18 cellular contexts compared by ENCODE assay signal in the genomic region with DNA sequence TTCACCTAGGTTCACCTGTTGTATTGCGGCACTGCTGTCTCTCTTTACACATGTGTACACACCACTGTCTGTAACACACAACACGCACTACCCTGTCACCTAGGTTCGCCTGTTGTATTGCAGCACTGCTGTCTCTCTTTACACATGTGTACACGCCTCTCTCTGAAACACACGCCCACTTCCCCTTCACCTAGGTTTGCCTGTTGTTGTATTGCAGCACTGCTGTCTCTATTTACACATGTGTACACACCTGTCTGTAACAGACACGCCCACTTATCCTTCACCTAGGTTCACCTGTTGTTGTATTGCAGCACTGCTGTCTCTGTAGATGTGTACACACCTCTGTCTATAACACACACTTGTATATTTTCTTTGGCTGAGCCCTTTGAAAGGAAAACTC. TPM values are rescaled to one million over a fixed set of nuclear protein-coding genes. Genes with fewer than 3 reads are reported as not detected.
DNase-seq lines count a peak whose midpoint lies in the region; TF ChIP-seq lines count a peak whose summit lies in the region.
"Had no signal": no experiment of that assay in that cellular context is flagged by ENCODE, and none has a peak within 500 bp of the region (broad histone marks: within the 10 kb centered on the region; RNA-seq: fewer than 3 reads in every experiment).

No MANE protein-coding gene starts in this region.

- H3K4me2 ChIP-seq in Karpas-422 (ENCODE audit: low read depth, low read length, poor library complexity, severe bottlenecking), result no peak overlapping the region

- no peak overlapping the region for H3K4me3 ChIP-seq in CD4-positive, alpha-beta memory T cell (ENCODE audit: low read length in 2 of 2)
- H3K4me3 ChIP-seq in Karpas-422 (ENCODE audit: low read length) (no peak overlapping the region), brain microvascular endothelial cell (ENCODE audit: low read depth, low read length) (no peak overlapping the region)
- H3K4me3 ChIP-seq: psoas muscle, skin epidermis had no signal

- no peaks in the 10 kb centered on the region for H3K9me2 ChIP-seq in Karpas-422 (replicated peaks; ENCODE audit: insufficient read depth, low read length)

- in situ Hi-C loops in brain microvascular endothelial cell (cut with HindIII; ENCODE audit: low pct_ligation_motif_present, low sequenced_read_pairs), result no loop called here

- H3K36me3 ChIP-seq in CD4-positive, alpha-beta memory T cell (ENCODE audit: insufficient read depth, low read length), result peaks cover 54% of the 10 kb centered on the region
- H3K36me3 ChIP-seq in Karpas-422 (ENCODE audit: insufficient read depth, low read length) (peaks cover 6% of the 10 kb centered on the region; the same call in 1 of the 2 replicates), brain microvascular endothelial cell (replicated peaks) (peaks cover 42% of the 10 kb centered on the region)

- H3K27me3 ChIP-seq in CD4-positive, alpha-beta memory T cell (ENCODE audit: insufficient read depth, low read length), result no peaks in the 10 kb centered on the region
- H3K27me3 ChIP-seq in Karpas-422 (ENCODE audit: low read length) (no peaks in the 10 kb centered on the region), brain microvascular endothelial cell (replicated peaks) (no peaks in the 10 kb centered on the region)

- H3K9me3 ChIP-seq in CD4-positive, alpha-beta memory T cell (ENCODE audit: control insufficient read depth in 1 of 2, low read length in 2 of 2), result no peaks in the 10 kb centered on the region
- no peaks in the 10 kb centered on the region for H3K9me3 ChIP-seq in Karpas-422 (ENCODE audit: low read length)
- H3K9me3 ChIP-seq: psoas muscle had no signal

- H2AFZ ChIP-seq in Karpas-422 (ENCODE audit: low read length), result no peak overlapping the region

- H3K27me3 Mint-ChIP-seq in CD4-positive, alpha-beta memory T cell, result no peaks in the 10 kb centered on the region
- H3K27me3 Mint-ChIP-seq in glutamatergic neuron (ENCODE audit: unreplicated experiment), result peaks cover 2% of the 10 kb centered on the region
- H3K27me3 Mint-ChIP-seq: activated CD4-positive, alpha-beta memory T cell treated with anti-CD3 and anti-CD28 coated beads, Interleukin-2, amount 10 ng/mL, durations not matched to agents 7 days and 5 days; activated naive CD8-positive, alpha-beta T cell treated with anti-CD3 and anti-CD28 coated beads, Interleukin-2, amount 10 ng/mL, durations not matched to agents 7 days and 5 days had no signal

- H3K9ac ChIP-seq in Karpas-422 (ENCODE audit: low read length), result no peak overlapping the region

- H4K20me1 ChIP-seq in Karpas-422 (ENCODE audit: insufficient read depth, low read depth, low read length), result no peaks in the 10 kb centered on the region; the same call in 1 of the 2 replicates

- CTCF ChIA-PET in CD4-positive, alpha-beta memory T cell (lab: Charles Lee; ENCODE audit: partially characterized antibody), result no interaction called here

- H3K4me1 Mint-ChIP-seq in CD4-positive, alpha-beta memory T cell, result peaks cover 18 to 31% (median 27%) of the 10 kb centered on the region in 4 donors
- peaks cover 12% of the 10 kb centered on the region for H3K4me1 Mint-ChIP-seq in glutamatergic neuron (ENCODE audit: low read depth, unreplicated experiment)

- peaks cover 8% of the 10 kb centered on the region for H3K79me2 ChIP-seq in Karpas-422 (ENCODE audit: low read length)

- POLR2A ChIA-PET in CD4-positive, alpha-beta memory T cell (lab: Charles Lee; ENCODE audit: partially characterized antibody), result no interaction called here

- no peak overlapping the region for H3K4me3 Mint-ChIP-seq in CD4-positive, alpha-beta memory T cell
- no peak overlapping the region for H3K4me3 Mint-ChIP-seq in glutamatergic neuron (ENCODE audit: unreplicated experiment)
- H3K4me3 Mint-ChIP-seq: activated CD4-positive, alpha-beta memory T cell treated with anti-CD3 and anti-CD28 coated beads, Interleukin-2, amount 10 ng/mL, durations not matched to agents 7 days and 5 days; activated naive CD8-positive, alpha-beta T cell treated with anti-CD3 and anti-CD28 coated beads, Interleukin-2, amount 10 ng/mL, durations not matched to agents 7 days and 5 days; activated T-helper 1 cell treated with anti-CD3 and anti-CD28 coated beads, Interleukin-12 subunit alpha, Interleukin-12 subunit beta, Interleukin-2, Interleukin-4 antibody, amounts not matched to agents 30 ng/mL and 10 ng/mL and 1 ng/mL, durations not matched to agents 14 hours and 24 hours and 36 hours; neural crest cell; WTC11 had no signal

- H3K4me1 ChIP-seq in CD4-positive, alpha-beta memory T cell (ENCODE audit: insufficient read depth, low read length), result peaks cover 19% of the 10 kb centered on the region
- H3K4me1 ChIP-seq in Karpas-422 (ENCODE audit: low read length), result no peaks in the 10 kb centered on the region
- H3K4me1 ChIP-seq: psoas muscle had no signal

- no peak for TF ChIP-seq CTCF in glutamatergic neuron (IDR thresholded peaks at IDR 0.05; ENCODE audit: partially characterized antibody, unreplicated experiment)
- no peak for TF ChIP-seq CTCF in brain microvascular endothelial cell (IDR thresholded peaks at IDR 0.05; ENCODE audit: low read depth, low read length, missing control alignments)

- H3K9me3 Mint-ChIP-seq in CD4-positive, alpha-beta memory T cell, result no peaks in the 10 kb centered on the region
- H3K9me3 Mint-ChIP-seq in glutamatergic neuron (ENCODE audit: unreplicated experiment), result peaks cover 11% of the 10 kb centered on the region
- H3K9me3 Mint-ChIP-seq: activated CD4-positive, alpha-beta memory T cell treated with anti-CD3 and anti-CD28 coated beads, Interleukin-2, amount 10 ng/mL, durations not matched to agents 7 days and 5 days; activated naive CD8-positive, alpha-beta T cell treated with anti-CD3 and anti-CD28 coated beads, Interleukin-2, amount 10 ng/mL, durations not matched to agents 7 days and 5 days; activated T-helper 1 cell treated with anti-CD3 and anti-CD28 coated beads, Interleukin-12 subunit alpha, Interleukin-12 subunit beta, Interleukin-2, Interleukin-4 antibody, amounts not matched to agents 30 ng/mL and 10 ng/mL and 1 ng/mL, durations not matched to agents 14 hours and 24 hours and 36 hours; neural crest cell; WTC11 had no signal

- DNase-seq in CD4-positive, alpha-beta memory T cell, result no peak
- DNase-seq in COLO668 (lab: John Stamatoyannopoulos, UW; ENCODE audit: unreplicated experiment), result peak; percentile 61
- DNase-seq in NCI-H748 treated with DMSO at 0.1 percent for 48 hours (lab: John Stamatoyannopoulos, UW), result peak; percentile 54
- DNase-seq in glutamatergic neuron, result no peak
- no peak for DNase-seq in SHP77 treated with DMSO at 0.1 percent for 48 hours (lab: John Stamatoyannopoulos, UW)
- no peak for DNase-seq in HuH-7 (ENCODE audit: low spot score)
- no peak for DNase-seq in Karpas-422
- DNase-seq in brain microvascular endothelial cell, result no peak
- DNase-seq: activated CD4-positive, alpha-beta memory T cell treated with anti-CD3 and anti-CD28 coated beads, Interleukin-2, amount 10 ng/mL, durations not matched to agents 7 days and 5 days; activated naive CD8-positive, alpha-beta T cell treated with anti-CD3 and anti-CD28 coated beads, Interleukin-2, amount 10 ng/mL, durations not matched to agents 7 days and 5 days; GF-D8; NCI-H1930; psoas muscle; stimulated activated CD4-positive, alpha-beta T cell treated with anti-CD3 and anti-CD28 coated beads, Interleukin-4, amount 100 ng/mL, for 1 hour had no signal

- intact Hi-C loops in CD4-positive, alpha-beta memory T cell (cut with micrococcal nuclease), result no loop called here

- H3K27ac Mint-ChIP-seq in CD4-positive, alpha-beta memory T cell, result peak overlapping the region in 6 of 7 donors; percentile 2 to 75 (median 48)
- peak overlapping the region; percentile 15 for H3K27ac Mint-ChIP-seq in glutamatergic neuron (ENCODE audit: unreplicated experiment)
- H3K27ac Mint-ChIP-seq: activated CD4-positive, alpha-beta memory T cell treated with anti-CD3 and anti-CD28 coated beads, Interleukin-2, amount 10 ng/mL, durations not matched to agents 7 days and 5 days; activated naive CD8-positive, alpha-beta T cell treated with anti-CD3 and anti-CD28 coated beads, Interleukin-2, amount 10 ng/mL, durations not matched to agents 7 days and 5 days; activated T-helper 1 cell treated with anti-CD3 and anti-CD28 coated beads, Interleukin-12 subunit alpha, Interleukin-12 subunit beta, Interleukin-2, Interleukin-4 antibody, amounts not matched to agents 30 ng/mL and 10 ng/mL and 1 ng/mL, durations not matched to agents 14 hours and 24 hours and 36 hours; WTC11 had no signal

- H3K27ac ChIP-seq in CD4-positive, alpha-beta memory T cell (ENCODE audit: low read depth, low read length), result no peak overlapping the region
- no peak overlapping the region for H3K27ac ChIP-seq in Karpas-422 (ENCODE audit: low read length)
- no peak overlapping the region for H3K27ac ChIP-seq in brain microvascular endothelial cell
- H3K27ac ChIP-seq: psoas muscle, skin epidermis had no signal

- H3K36me3 Mint-ChIP-seq in CD4-positive, alpha-beta memory T cell, result peaks cover 55 to 81% of the 10 kb centered on the region in 2 donors
- peaks cover 16% of the 10 kb centered on the region for H3K36me3 Mint-ChIP-seq in glutamatergic neuron (ENCODE audit: unreplicated experiment)

RNA-seq across cellular contexts. Expression of a gene that starts 51.5 kb away (rescaled TPM):
- total RNA-seq in CD4-positive, alpha-beta memory T cell, result 10 to 100 TPM; 41.7 to 42.5 TPM
- polyA plus RNA-seq in CD4-positive, alpha-beta memory T cell, result 10 to 100 TPM; 14.2 to 18.0 TPM
- total RNA-seq in glutamatergic neuron (ENCODE audit: unreplicated experiment), result 27.8 TPM
- 13.3 and 15.2 TPM in 2 replicates for total RNA-seq in Karpas-422 (2014; rRNA removed; shearing (Covaris generic); ENCODE audit: low replicate concordance)

RNA-seq across cellular contexts. Expression of a gene that starts 58.8 kb away (rescaled TPM):
- 10 to 100 TPM; 30.3 to 32.4 TPM for total RNA-seq in CD4-positive, alpha-beta memory T cell
- 10 to 100 TPM; 45.1 to 45.4 TPM for polyA plus RNA-seq in CD4-positive, alpha-beta memory T cell
- total RNA-seq in glutamatergic neuron (ENCODE audit: unreplicated experiment), result 103 TPM
- 129 and 150 TPM in 2 replicates for total RNA-seq in Karpas-422 (2014; rRNA removed; shearing (Covaris generic); ENCODE audit: low replicate concordance)

Comparison
In these comparisons a context has a peak if more than half of its experiments do, and no peak if none do; other contexts are left out.
1. DNase-seq: peak in COLO668 (single experiment) and NCI-H748 treated with DMSO at 0.1 percent for 48 hours (single experiment); none in CD4-positive, alpha-beta memory T cell (0 of 5), glutamatergic neuron (single experiment), SHP77 treated with DMSO at 0.1 percent for 48 hours (single experiment), HuH-7 (single experiment), Karpas-422 (single experiment) and brain microvascular endothelial cell (single experiment).